In genomic region chr6:163679753-163680152, GRCh38 we compare ENCODE assay signal across 17 cellular contexts.
DNase-seq lines count a peak whose midpoint lies in the region; ATAC-seq, FAIRE-seq and TF ChIP-seq lines count a peak whose summit lies in the region.
"Had no signal": no experiment of that assay in that cellular context is flagged by ENCODE, and none has a peak within 500 bp of the region (broad histone marks: within the 10 kb centered on the region; RNA-seq: fewer than 3 reads in every experiment).

No MANE protein-coding gene starts in this region.

- no peak overlapping the region for H3K4me3 ChIP-seq in K562
- H3K4me3 ChIP-seq in naive thymus-derived CD4-positive, alpha-beta T cell (ENCODE audit: low read length) = no peak overlapping the region

- TF ChIP-seq POLR2A in K562 (conservative IDR thresholded peaks at IDR 0.05) = no peak

- H3K9me1 ChIP-seq in K562 (ENCODE audit: control insufficient read depth, insufficient read depth, low read length) = no peaks in the 10 kb centered on the region

- H3K27ac ChIP-seq in K562 (ENCODE audit: extremely low read depth, low read depth, low read length) (no peak overlapping the region), foreskin keratinocyte (no peak overlapping the region)
- no peak overlapping the region for H3K27ac ChIP-seq in naive thymus-derived CD4-positive, alpha-beta T cell (ENCODE audit: low read depth, low read length)

- no peak for TF ChIP-seq RAD21 in K562 (CRISPR knock-in tag; conservative IDR thresholded peaks at IDR 0.05 in 1 of 2, IDR thresholded peaks at IDR 0.05 in 1 of 2)

- peaks cover 0 to 2% of the 10 kb centered on the region in 2 experiments; a peak in 1 of 5 replicates for H3K4me1 ChIP-seq in K562 (replicated peaks in 1 of 2; ENCODE audit: control insufficient read depth in 2 of 2, insufficient read depth in 2 of 2, low read length in 2 of 2)
- H3K4me1 ChIP-seq in naive thymus-derived CD4-positive, alpha-beta T cell (ENCODE audit: control insufficient read depth in 2 of 2, insufficient read depth in 2 of 2, low read length in 2 of 2) = no peaks in the 10 kb centered on the region
- H3K4me1 ChIP-seq in foreskin keratinocyte = no peaks in the 10 kb centered on the region

- TF ChIP-seq CTCF in K562 (IDR thresholded peaks at IDR 0.05 in 2 of 3, conservative IDR thresholded peaks at IDR 0.05 in 1 of 3; ENCODE audit: insufficient read depth in 2 of 3, low read depth in 1 of 3, low read length in 3 of 3) (no peak), foreskin keratinocyte (conservative IDR thresholded peaks at IDR 0.05) (no peak)

- FAIRE-seq in K562 (lab: Jason Lieb, UNC) = no peak

- no peaks in the 10 kb centered on the region for H3K27me3 ChIP-seq in K562 (ENCODE audit: control insufficient read depth in 2 of 2, insufficient read depth in 2 of 2, low read length in 2 of 2)
- no peaks in the 10 kb centered on the region for H3K27me3 ChIP-seq in naive thymus-derived CD4-positive, alpha-beta T cell (ENCODE audit: control insufficient read depth in 2 of 2, insufficient read depth in 2 of 2, low read length in 2 of 2)
- H3K27me3 ChIP-seq in foreskin keratinocyte = no peaks in the 10 kb centered on the region

- peaks cover 4 to 35% (median 25%) of the 10 kb centered on the region in 5 donors for H3K27me3 Mint-ChIP-seq in naive thymus-derived CD4-positive, alpha-beta T cell

- intact Hi-C loops in K562 (cut with micrococcal nuclease) = no loop called here
- intact Hi-C loops in naive thymus-derived CD4-positive, alpha-beta T cell (cut with micrococcal nuclease) = no loop called here

- CTCF ChIA-PET in K562 (lab: Yijun Ruan, JAX; ENCODE audit: low intra/inter-chr PET ratio) = no interaction called here
- CTCF ChIA-PET in naive thymus-derived CD4-positive, alpha-beta T cell (lab: Charles Lee) = no interaction called here

- H3K36me3 Mint-ChIP-seq in naive thymus-derived CD4-positive, alpha-beta T cell = peaks cover 0 to 4% (median 0%) of the 10 kb centered on the region in 5 donors
- H3K36me3 Mint-ChIP-seq: CD14-positive monocyte had no signal

- no peak overlapping the region for H3K9ac ChIP-seq in K562 (ENCODE audit: insufficient read depth in 1 of 2, low read depth in 2 of 2, low read length in 2 of 2)

- peak; percentile 4 for DNase-seq in EH (ENCODE audit: low read depth)
- DNase-seq in NCI-H226 = peak; percentile 19
- no peak for DNase-seq in K562 (ENCODE audit: extremely low read depth in 1 of 4, low spot score in 3 of 4)
- DNase-seq in left lobe of liver (ENCODE audit: low spot score) = no peak
- no peak for DNase-seq in NCI-H1436 (lab: John Stamatoyannopoulos, UW)
- DNase-seq in naive thymus-derived CD4-positive, alpha-beta T cell = no peak
- no peak for DNase-seq in foreskin keratinocyte
- DNase-seq: ACHN, DMS79, KG1, MV-4-11, NCI-H1417, NCI-H187 treated with DMSO at 0.1 percent for 48 hours, NCI-H2227 treated with DMSO at 0.1 percent for 48 hours, NCI-H526 had no signal

- no TSS peak for BruUV-seq in K562 (replicated peaks; lab: Mats Ljungman, UMichigan)

- no peaks in the 10 kb centered on the region for H3K36me3 ChIP-seq in K562 (ENCODE audit: control insufficient read depth, insufficient read depth, low read length)
- no peaks in the 10 kb centered on the region for H3K36me3 ChIP-seq in naive thymus-derived CD4-positive, alpha-beta T cell (ENCODE audit: control insufficient read depth in 2 of 3, insufficient read depth in 3 of 3, low read length in 3 of 3)

- in situ Hi-C loops in K562 (cut with MboI) = no loop called here

- peaks cover 0 to 16% (median 4%) of the 10 kb centered on the region in 11 donors for H3K9me3 Mint-ChIP-seq in naive thymus-derived CD4-positive, alpha-beta T cell

- WGBS in K562 (ENCODE audit: insufficient coverage, low coverage, missing lambda C conversion rate) = 0% methylated on average over 5 of the region's 5 CpGs

- H3K27ac Mint-ChIP-seq in naive thymus-derived CD4-positive, alpha-beta T cell = no peak overlapping the region
- H3K27ac Mint-ChIP-seq: CD14-positive monocyte had no signal

- no peaks in the 10 kb centered on the region for H4K20me1 ChIP-seq in K562 (replicated peaks; ENCODE audit: control insufficient read depth, insufficient read depth, low read length)

- ATAC-seq in K562 (peak; percentile 48; the same call in 1 of the 3 replicates), left lobe of liver (peak; percentile 46), foreskin keratinocyte (no peak)
- no peak for ATAC-seq in naive thymus-derived CD4-positive, alpha-beta T cell
- ATAC-seq: Panc1 had no signal

- no peak for TF ChIP-seq EP300 in K562 (IDR thresholded peaks at IDR 0.05; ENCODE audit: low read length)

- H3K79me2 ChIP-seq in K562 (ENCODE audit: control insufficient read depth, insufficient read depth, low read length) = no peaks in the 10 kb centered on the region

- POLR2A ChIA-PET in K562 (lab: Yijun Ruan, JAX) = interaction anchor here (0.6 to 1.1 kb wide), 2 partner anchors 11 to 27 kb away, joined by 3 to 4 read pairs; no protein-coding TSS in a partner anchor
- POLR2A ChIA-PET in naive thymus-derived CD4-positive, alpha-beta T cell (lab: Charles Lee) = no interaction called here

- no peak overlapping the region; the same call in 1 of the 2 replicates for H3K4me2 ChIP-seq in K562 (ENCODE audit: insufficient read depth, low read length)

- H3K4me1 Mint-ChIP-seq in naive thymus-derived CD4-positive, alpha-beta T cell = no peaks in the 10 kb centered on the region

- H3K9me3 ChIP-seq in K562 (replicated peaks; ENCODE audit: control insufficient read depth, insufficient read depth, low read depth, low read length) = 0 out of 2 replicates have a peak, but pooled peaks cover 2% of the 10 kb centered on the region
- no peaks in the 10 kb centered on the region for H3K9me3 ChIP-seq in naive thymus-derived CD4-positive, alpha-beta T cell (ENCODE audit: control insufficient read depth in 2 of 3, low read length in 3 of 3)

- H2AFZ ChIP-seq in K562 (ENCODE audit: low read depth, low read length) = no peak overlapping the region

- no peak overlapping the region for H3K4me3 Mint-ChIP-seq in naive thymus-derived CD4-positive, alpha-beta T cell
- H3K4me3 Mint-ChIP-seq: CD14-positive monocyte had no signal

TF ChIP-seq in K562, 482 proteins besides CTCF, POLR2A, EP300 and RAD21:
- peak; percentile 72 for TF ChIP-seq FOXJ2 (tag; IDR thresholded peaks at IDR 0.05)
- 0 out of 2 replicates have a peak, but pooled peaks have one; percentile 5 for TF ChIP-seq CBFA2T3 (IDR thresholded peaks at IDR 0.05)
- no peak for TF ChIP-seq PTTG1 (tag; IDR thresholded peaks at IDR 0.05; ENCODE audit: low read depth)

Comparison
In these comparisons a context has a peak if more than half of its experiments do, and no peak if none do; other contexts are left out.
1. DNase-seq: peak in EH (single experiment) and NCI-H226 (single experiment); none in K562 (0 of 4), left lobe of liver (single experiment), NCI-H1436 (single experiment), naive thymus-derived CD4-positive, alpha-beta T cell (0 of 9) and foreskin keratinocyte (0 of 2).
2. ATAC-seq: peak in K562 (single experiment) and left lobe of liver (single experiment); none in naive thymus-derived CD4-positive, alpha-beta T cell (single experiment) and foreskin keratinocyte (single experiment).